In genomic region chr10:34904191-34904590, GRCh38 we compare ENCODE assay signal across 21 cellular contexts.
"Had no signal": no experiment of that assay in that cellular context is flagged by ENCODE, and none has a peak within 500 bp of the region (broad histone marks: within the 10 kb centered on the region; RNA-seq: fewer than 3 reads in every experiment).

No MANE protein-coding gene starts in this region.

- H3K36me3 ChIP-seq: SJSA1 had no signal

- H3K4me3 ChIP-seq: K562, SJSA1, SK-N-MC had no signal

- H3K27ac ChIP-seq: HL-60, KMS-11, SJSA1, SK-N-MC had no signal

- H3K4me1 ChIP-seq: SJSA1 had no signal

- ATAC-seq: HepG2, K562 had no signal

- DNase-seq: IMR-90, Kasumi-1, MM.1S, NCI-H1092 treated with DMSO at 0.1 percent for 48 hours, NCI-H1436, NCI-H187 treated with DMSO at 0.1 percent for 48 hours, NCI-H2081, NCI-H2107, NCI-H2227 treated with DMSO at 0.1 percent for 48 hours, NCI-H524, NCI-H526 treated with DMSO at 0.1 percent for 48 hours, NCI-H774, Right ventricle myocardium superior, RPMI8226, SIG-M5 had no signal

- H3K9me3 ChIP-seq: SJSA1 had no signal

- H3K27me3 ChIP-seq: SJSA1 had no signal
